8 cellular contexts compared by ENCODE assay signal in the genomic region with DNA sequence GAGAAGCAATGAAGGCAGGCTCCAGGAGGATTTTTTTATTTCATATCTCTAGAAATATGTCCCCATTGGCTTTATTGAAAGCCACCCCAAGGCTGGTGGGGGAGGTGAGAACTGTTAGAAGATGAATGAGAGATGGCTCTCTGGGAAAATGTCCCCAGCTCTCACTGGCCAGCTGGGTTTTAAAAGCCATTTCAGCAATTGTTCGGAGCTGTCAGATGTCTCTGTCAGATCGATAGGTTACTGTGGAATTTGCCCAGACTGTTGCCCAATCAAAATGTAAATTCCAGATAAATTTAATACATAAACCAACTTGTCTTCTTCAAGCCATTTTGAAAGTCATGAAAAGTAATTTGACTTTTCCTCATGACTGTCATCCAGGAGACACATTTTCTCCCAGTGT.
"Had no signal": no experiment of that assay in that cellular context is flagged by ENCODE, and none has a peak within 500 bp of the region (broad histone marks: within the 10 kb centered on the region; RNA-seq: fewer than 3 reads in every experiment).

No MANE protein-coding gene starts in this region.

- H3K4me3 Mint-ChIP-seq: IgD-negative memory B cell had no signal

- H3K4me3 ChIP-seq: K562 had no signal

- H3K4me1 Mint-ChIP-seq: IgD-negative memory B cell had no signal

- ATAC-seq: K562 had no signal

- DNase-seq: IMR-90, KBM-7, KG1 had no signal

- H3K36me3 Mint-ChIP-seq: IgD-negative memory B cell had no signal

- H3K4me2 ChIP-seq: KMS-11 had no signal

- H3K27ac ChIP-seq: HL-60, KMS-11 had no signal

- FAIRE-seq: HTR-8/SVneo, K562 had no signal

- H3K27me3 Mint-ChIP-seq: IgD-negative memory B cell had no signal

- H3K27ac Mint-ChIP-seq: IgD-negative memory B cell had no signal

- H3K9ac ChIP-seq: KMS-11 had no signal
